ENCODE assay signal across 1 cellular context in the genomic region with DNA sequence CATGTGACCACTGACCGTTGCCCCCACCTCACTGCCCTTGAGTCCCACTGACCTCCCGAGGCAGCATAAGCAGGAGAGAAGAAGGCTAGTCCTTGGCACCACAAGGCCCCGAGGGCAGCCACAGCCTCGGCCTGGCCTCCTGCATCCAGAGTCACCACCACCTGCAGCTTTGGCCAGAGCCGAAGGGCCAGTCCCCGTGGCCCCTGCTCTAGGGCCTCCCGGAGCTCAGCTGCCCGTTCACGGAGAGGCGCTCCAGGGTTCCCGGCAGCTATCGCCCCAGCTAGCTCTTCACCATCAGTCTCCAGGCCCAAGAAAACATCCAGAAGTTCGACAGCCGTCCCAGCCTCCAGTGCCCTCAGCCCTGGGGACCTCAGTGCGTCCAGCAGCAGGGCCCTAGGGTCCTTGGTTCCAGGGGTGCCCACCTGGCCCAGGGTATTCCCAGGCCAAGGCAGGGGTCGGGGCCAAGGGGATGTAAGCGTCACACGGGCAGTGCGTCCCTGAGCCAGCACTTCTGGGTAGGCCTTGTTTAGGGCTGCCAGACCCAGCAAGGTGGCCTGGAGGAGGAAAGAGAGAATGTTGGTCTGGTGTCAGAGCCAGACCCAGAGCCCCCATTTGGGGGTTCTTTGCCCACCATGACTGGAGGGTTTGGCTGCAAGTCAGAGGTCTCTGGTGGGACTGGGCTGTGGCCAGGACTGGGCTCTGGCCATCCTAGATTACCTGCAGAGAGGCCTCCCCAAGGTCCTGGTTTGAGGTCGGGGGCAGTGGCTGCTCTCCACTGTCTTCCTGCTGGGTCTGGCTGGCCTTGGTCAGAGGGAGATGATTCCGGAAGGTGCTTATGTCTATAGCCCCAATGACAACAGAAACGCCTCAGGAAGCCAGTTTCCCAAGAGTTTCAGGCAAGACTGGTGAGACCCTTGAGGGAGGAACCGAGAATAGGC.
TF ChIP-seq lines count a peak whose summit lies in the region.

No MANE protein-coding gene starts in this region.

TF ChIP-seq in A549, 52 proteins besides CTCF, POLR2A, EP300 and RAD21 (continued from another document):
- TF ChIP-seq ZFP36 (IDR thresholded peaks at IDR 0.05; ENCODE audit: borderline replicate concordance, partially characterized antibody) (no peak), FOSL2 (IDR thresholded peaks at IDR 0.05) (no peak), FOSL2 (CRISPR knock-in tag; IDR thresholded peaks at IDR 0.05) (no peak), ZSCAN20 (CRISPR knock-in tag; IDR thresholded peaks at IDR 0.05) (no peak), TP53 (CRISPR knock-in tag; IDR thresholded peaks at IDR 0.05) (no peak), NFE2L2 (conservative IDR thresholded peaks at IDR 0.05; ENCODE audit: low read length) (no peak), EHMT2 (IDR thresholded peaks at IDR 0.05; ENCODE audit: low read depth) (no peak), POLR2AphosphoS2 (conservative IDR thresholded peaks at IDR 0.05; ENCODE audit: low read length) (no peak)
